14 cellular contexts compared by ENCODE assay signal in the genomic region with DNA sequence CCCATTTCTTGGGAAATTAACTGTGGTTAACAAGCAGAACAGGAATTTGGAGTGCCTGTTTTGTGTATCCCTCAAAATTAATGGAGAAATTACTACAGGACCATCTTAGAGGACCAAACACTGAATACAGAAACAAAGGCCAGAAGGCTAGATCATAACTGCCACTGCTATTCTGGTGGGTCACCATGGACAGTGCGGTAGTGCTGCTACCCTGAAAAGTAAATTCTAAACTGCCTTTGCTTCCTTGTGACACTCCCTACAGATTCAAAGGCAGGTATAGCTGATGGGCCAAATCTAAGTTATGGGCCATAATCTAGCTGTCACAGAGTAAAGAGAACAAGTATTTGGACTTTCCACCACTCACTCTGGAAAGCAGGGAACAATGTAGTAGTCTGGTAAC.
"Had no signal": no experiment of that assay in that cellular context is flagged by ENCODE, and none has a peak within 500 bp of the region (broad histone marks: within the 10 kb centered on the region; RNA-seq: fewer than 3 reads in every experiment).

No MANE protein-coding gene starts in this region.

- H3K9me3 ChIP-seq: lower lobe of right lung had no signal

- FAIRE-seq: endothelial cell of umbilical vein had no signal

- H3K36me3 ChIP-seq: lower lobe of right lung, sigmoid colon, spleen had no signal

- H3K27me3 ChIP-seq: sigmoid colon, spleen had no signal

- H3K79me2 ChIP-seq: parathyroid adenoma had no signal

- H2AFZ ChIP-seq: parathyroid adenoma had no signal

- DNase-seq: activated CD4-positive, alpha-beta T cell treated with anti-CD3 and anti-CD28 coated beads, Interleukin-2, amount 50 U/mL, for 1 hour; activated CD8-positive, alpha-beta memory T cell treated with anti-CD3 and anti-CD28 coated beads for 24 hours; activated naive CD4-positive, alpha-beta T cell; activated naive CD8-positive, alpha-beta T cell treated with anti-CD3 and anti-CD28 coated beads, Interleukin-2, amount 10 ng/mL, durations not matched to agents 7 days and 5 days; cortex of kidney; effector CD4-positive, alpha-beta T cell; left cardiac atrium; lower lobe of right lung; midbrain; sigmoid colon; spleen had no signal

- H3K9ac ChIP-seq: parathyroid adenoma had no signal

- H3K27ac ChIP-seq: lower lobe of right lung, parathyroid adenoma, sigmoid colon, spleen had no signal

- ATAC-seq: activated CD4-positive, CD25-positive, alpha-beta regulatory T cell treated with anti-CD3 and anti-CD28 coated beads, Interleukin-2, amount 50 U/mL, for 24 hours; left cardiac atrium; lower lobe of right lung had no signal

- H3K4me3 ChIP-seq: lower lobe of right lung, sigmoid colon, spleen had no signal

- H3K4me1 ChIP-seq: lower lobe of right lung, parathyroid adenoma, sigmoid colon, spleen had no signal
